Comparison of ENCODE assay signal across 8 cellular contexts in the genomic region with DNA sequence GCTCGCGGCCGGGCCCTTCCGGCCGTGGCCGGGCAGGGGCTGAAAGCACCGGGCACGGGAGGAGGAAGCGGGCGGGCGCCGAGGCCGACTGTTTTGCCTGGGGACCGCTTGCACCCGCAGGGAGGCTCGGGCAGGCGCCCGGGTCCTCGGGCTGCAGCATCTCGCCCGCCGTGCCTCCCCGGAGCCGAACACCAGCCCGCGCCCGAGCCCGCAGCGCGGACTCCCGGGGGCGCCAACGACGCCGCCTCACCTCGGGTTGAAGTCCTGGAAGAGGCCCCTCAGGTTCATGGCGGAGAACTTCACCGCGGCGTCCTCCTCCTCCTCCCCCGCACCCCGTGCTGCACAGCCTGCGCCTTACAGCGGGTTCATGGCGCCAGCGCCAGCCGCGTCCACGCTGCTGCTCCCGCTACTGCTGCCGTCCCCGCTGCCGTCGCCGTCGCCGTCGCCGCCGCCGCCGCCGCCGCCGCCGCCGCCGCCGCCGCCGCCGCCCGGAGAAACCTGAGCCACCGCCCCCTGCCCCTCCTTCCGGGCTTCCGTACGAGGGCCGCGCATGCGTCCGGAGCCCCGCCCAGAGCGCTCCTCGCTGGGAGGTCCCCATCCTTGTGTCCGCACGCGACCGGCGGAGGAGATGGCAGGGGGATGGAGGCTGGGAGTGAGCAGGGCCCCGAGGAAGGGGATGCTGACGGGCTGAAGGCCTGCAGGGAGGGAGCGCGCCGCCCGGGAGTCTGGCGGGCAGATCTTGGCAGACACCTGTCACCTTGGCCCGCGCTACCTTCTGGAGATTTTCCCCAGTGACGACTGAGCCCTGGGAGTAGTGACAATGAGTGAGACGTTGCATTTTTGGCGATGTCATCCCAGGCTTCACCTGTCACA. TPM values are rescaled to one million over a fixed set of nuclear protein-coding genes. Genes with fewer than 3 reads are reported as not detected.
DNase-seq lines count a peak whose midpoint lies in the region; ATAC-seq, FAIRE-seq and TF ChIP-seq lines count a peak whose summit lies in the region.

A gene (minus strand): TSS at position 500 of the 873 bp plus-strand sequence. CDS start 212 bp downstream, at position 288.

- peak within 1 kb of the TSS; percentile 25 to 63 (median 45) for H3K9ac ChIP-seq in H1 (replicated peaks in 1 of 4; ENCODE audit: extremely low read depth in 1 of 4, low read depth in 3 of 4, low read length in 3 of 4)

- TF ChIP-seq POLR2A in H1 (IDR thresholded peaks at IDR 0.05; ENCODE audit: control extremely low read depth in 1 of 2, low read depth in 2 of 2, low read length in 2 of 2): no peak

- H3K27ac ChIP-seq in H1 (ENCODE audit: low read depth, low read length) (no peak within 1 kb of the TSS; the same call in 1 of the 2 replicates), mesodermal cell (ENCODE audit: low read depth, low read length, severe bottlenecking) (no peak within 1 kb of the TSS)

- H4K5ac ChIP-seq in H1 (ENCODE audit: insufficient read length, low read depth, low read length): no peak within 1 kb of the TSS

- H3K23me2 ChIP-seq in H1 (ENCODE audit: low read depth, low read length): peaks cover 4% of the 10 kb centered on the region; the same call in 1 of the 2 replicates

- H2AFZ ChIP-seq in H1 (ENCODE audit: low read length): peak within 1 kb of the TSS; percentile 81

- no peaks in the 10 kb centered on the region for H3K79me1 ChIP-seq in H1 (ENCODE audit: low read depth, low read length)

- H2BK120ac ChIP-seq in H1 (replicated peaks; ENCODE audit: low read depth, low read length): no peak within 1 kb of the TSS

- H3K4me3 ChIP-seq in BE2C (ENCODE audit: low read depth, low read length): peak within 1 kb of the TSS; percentile 63
- H3K4me3 ChIP-seq in H1 (ENCODE audit: extremely low read depth in 1 of 4, insufficient read depth in 2 of 4, low read depth in 3 of 4, low read length in 4 of 4): peak within 1 kb of the TSS; percentile 55 to 84 (median 68)
- peak within 1 kb of the TSS; percentile 61 for H3K4me3 ChIP-seq in mesodermal cell (ENCODE audit: extremely low read depth, insufficient read depth, low read length, poor library complexity, severe bottlenecking)

- H3K18ac ChIP-seq in H1 (ENCODE audit: extremely low read depth, low read length): no peak within 1 kb of the TSS

- H3K14ac ChIP-seq in H1 (ENCODE audit: insufficient read length): no peak within 1 kb of the TSS

- H3K56ac ChIP-seq in H1 (replicated peaks; ENCODE audit: insufficient read length, low read depth, low read length): peak within 1 kb of the TSS; percentile 46

- WGBS in H1 (ENCODE audit: extremely low coverage in 1 of 2, insufficient coverage in 1 of 2, insufficient read length in 1 of 2, insufficient replicate concordance in 2 of 2, low coverage in 1 of 2, low lambda C conversion rate in 2 of 2, missing lambda C conversion rate in 1 of 2), 2 experiments: 9% methylated on average over 5 of the region's 101 CpGs; no CpG with 5 or more reads in 1 of the 2 experiments
- WGBS in mesodermal cell (ENCODE audit: insufficient coverage in 2 of 2), 2 experiments: 0% methylated on average over 7 to 27 of the region's 101 CpGs

- H3K9me3 ChIP-seq in BE2C (no peaks in the 10 kb centered on the region), H1 (ENCODE audit: insufficient read depth in 2 of 2, low read depth in 1 of 2, low read length in 1 of 2) (no peaks in the 10 kb centered on the region), mesodermal cell (ENCODE audit: control insufficient read depth, low read length) (no peaks in the 10 kb centered on the region)

- no peak within 1 kb of the TSS for H2AK5ac ChIP-seq in H1 (ENCODE audit: low read depth, low read length)

- H3K4me1 ChIP-seq in BE2C (no peaks in the 10 kb centered on the region), H1 (replicated peaks in 1 of 4; ENCODE audit: control insufficient read depth in 3 of 4, insufficient read depth in 4 of 4, low read length in 3 of 4) (peaks cover 0 to 11% (median 2%) of the 10 kb centered on the region in 4 experiments; a peak in 3 of 7 replicates), mesodermal cell (ENCODE audit: control insufficient read depth, insufficient read depth, low read length, poor library complexity, severe bottlenecking) (peaks cover 6% of the 10 kb centered on the region)

- no peak within 1 kb of the TSS for H2BK12ac ChIP-seq in H1 (ENCODE audit: low read depth, low read length)

- no peaks in the 10 kb centered on the region for H3K27me3 ChIP-seq in BE2C
- peaks cover 3 to 19% (median 8%) of the 10 kb centered on the region in 4 experiments; a peak in 5 of 7 replicates for H3K27me3 ChIP-seq in H1 (replicated peaks in 1 of 4; ENCODE audit: control insufficient read depth in 3 of 4, extremely low read depth in 1 of 4, insufficient read depth in 3 of 4, low read length in 3 of 4)

- H4K8ac ChIP-seq in H1 (ENCODE audit: extremely low read depth, insufficient read depth, low read length): peak within 1 kb of the TSS; percentile 79; the same call in 1 of the 2 replicates

- TF ChIP-seq RAD21 in H1 (IDR thresholded peaks at IDR 0.05 in 1 of 2, conservative IDR thresholded peaks at IDR 0.05 in 1 of 2; ENCODE audit: low read depth in 2 of 2, low read length in 2 of 2): no peak

- TF ChIP-seq CTCF in BE2C (IDR thresholded peaks at IDR 0.05; ENCODE audit: low read depth, low read length) (no peak), H1 (IDR thresholded peaks at IDR 0.05; ENCODE audit: control extremely low read depth in 1 of 3, insufficient read depth in 1 of 3, low read depth in 1 of 3, low read length in 3 of 3) (no peak)

- peak; percentile 91 for ATAC-seq in HG03439 (IDR thresholded peaks at IDR 0.05; ENCODE audit: unreplicated experiment)

- CTCF ChIA-PET in H1 (lab: Charles Lee; ENCODE audit: partially characterized antibody): no interaction called here

- POLR2A ChIA-PET in H1 (lab: Charles Lee; ENCODE audit: partially characterized antibody): no interaction called here

- H3K4me2 ChIP-seq in H1 (ENCODE audit: insufficient read depth in 1 of 2, low read depth in 2 of 2, low read length in 2 of 2): peak within 1 kb of the TSS; percentile 73 to 83

- peak; percentile 80 for DNase-seq in BE2C
- peak; percentile 37 for DNase-seq in GM19239 (ENCODE audit: insufficient read length, low spot score)
- DNase-seq in NCI-H69 (lab: John Stamatoyannopoulos, UW): peak; percentile 81
- peak; percentile 88 for DNase-seq in activated CD8-positive, alpha-beta memory T cell treated with anti-CD3 and anti-CD28 coated beads for 24 hours
- DNase-seq in H1 (ENCODE audit: low read depth in 1 of 2, low spot score in 2 of 2): peak; percentile 13 to 73
- DNase-seq in stimulated activated CD8-positive, alpha-beta memory T cell treated with anti-CD3 and anti-CD28 coated beads, Interleukin-15, amount 100 ng/mL, for 4 hours (ENCODE audit: low read depth in 2 of 2): peak; percentile 43 to 48

- no peak within 1 kb of the TSS for H2BK20ac ChIP-seq in H1 (ENCODE audit: low read length)

- FAIRE-seq in GM19239 (lab: Jason Lieb, UNC): peak; percentile 86
- no peak for FAIRE-seq in H1 (lab: Jason Lieb, UNC)

- no peak for TF ChIP-seq EP300 in H1 (IDR thresholded peaks at IDR 0.05; ENCODE audit: borderline replicate concordance in 1 of 2, low read depth in 2 of 2, low read length in 2 of 2)

- no peak within 1 kb of the TSS for H3K23ac ChIP-seq in H1 (ENCODE audit: insufficient read length)

- H4K91ac ChIP-seq in H1 (replicated peaks; ENCODE audit: insufficient read length, low read length): no peak within 1 kb of the TSS

- peaks cover 0 to 27% of the 10 kb centered on the region in 2 experiments; a peak in 2 of 4 replicates for H3K79me2 ChIP-seq in H1 (ENCODE audit: control insufficient read depth in 1 of 2, insufficient read depth in 2 of 2, low read length in 2 of 2)

- H3K4ac ChIP-seq in H1 (replicated peaks; ENCODE audit: insufficient read length, low read depth, low read length): no peak within 1 kb of the TSS

- H4K20me1 ChIP-seq in H1 (replicated peaks in 1 of 2; ENCODE audit: control insufficient read depth in 1 of 2, insufficient read depth in 2 of 2, low read length in 2 of 2): peaks cover 2 to 3% of the 10 kb centered on the region in 2 experiments

- H2BK5ac ChIP-seq in H1 (ENCODE audit: low read depth, low read length): no peak within 1 kb of the TSS

- no peak within 1 kb of the TSS for H2BK15ac ChIP-seq in H1 (ENCODE audit: low read length)

- H3K36me3 ChIP-seq in BE2C: no peaks in the 10 kb centered on the region
- H3K36me3 ChIP-seq in H1 (ENCODE audit: control insufficient read depth in 2 of 4, insufficient read depth in 4 of 4, low read length in 3 of 4): no peaks in the 10 kb centered on the region
- H3K36me3 ChIP-seq in mesodermal cell (ENCODE audit: control insufficient read depth, insufficient read depth, low read length): peaks cover 10% of the 10 kb centered on the region

TF ChIP-seq in H1, 55 proteins besides CTCF, POLR2A, EP300 and RAD21 (continues in another document):
- TF ChIP-seq CBX5 (IDR thresholded peaks at IDR 0.05; ENCODE audit: low read depth, low read length) (no peak), POLR2AphosphoS5 (IDR thresholded peaks at IDR 0.05; ENCODE audit: low read depth, low read length) (0 out of 2 replicates have a peak, but pooled peaks have one; percentile 20), SIN3A (conservative IDR thresholded peaks at IDR 0.05 in 1 of 2, IDR thresholded peaks at IDR 0.05 in 1 of 2; ENCODE audit: low read depth in 1 of 2, low read length in 2 of 2) (peak in 1 of 2 experiments; percentile 27; a peak in 2 of 4 replicates), FOSL1 (IDR thresholded peaks at IDR 0.05; ENCODE audit: insufficient read depth, low read depth, low read length) (no peak), ASH2L (IDR thresholded peaks at IDR 0.05; ENCODE audit: low read length) (peak; percentile 37), SRF (IDR thresholded peaks at IDR 0.05; ENCODE audit: low read depth, low read length) (no peak), SUZ12 (IDR thresholded peaks at IDR 0.05; ENCODE audit: low read length) (no peak), GABPA (IDR thresholded peaks at IDR 0.05; ENCODE audit: borderline replicate concordance, insufficient read depth, low read length) (no peak), RBBP5 (IDR thresholded peaks at IDR 0.05; ENCODE audit: borderline replicate concordance, low read depth, low read length) (no peak), SP2 (IDR thresholded peaks at IDR 0.05; ENCODE audit: low read length) (no peak)

RNA-seq across cellular contexts. Expression of the gene that starts here (rescaled TPM):
- polyA plus RNA-seq in BE2C (2012; ENCODE audit: insufficient read depth, insufficient read length, low read depth): 22.8 TPM
- total RNA-seq in H1 (2021; fragmentation: NEBNext Ultra II Directional; extraction: Animal tissue kit (Norgen Biotek cat#: 25700)): 15.0 and 20.8 TPM in 2 replicates
- polyA plus RNA-seq in H1 (2011; rRNA removed): 20.8 and 26.5 TPM in 2 replicates
- 18.3 TPM for polyA plus RNA-seq in H1 (2011; cell fraction: cytosol; rRNA removed)
- 17.6 TPM for polyA plus RNA-seq in H1 (2011; cell fraction: nucleus; rRNA removed)
- 17.0 to 19.0 TPM (median 18.3 TPM) in 4 replicates for polyA plus RNA-seq in H1 (2012, experiment 1 of 2)
- 10.9 TPM for polyA plus RNA-seq in H1 (2012, experiment 2 of 2)
- 20.0 TPM for polyA plus RNA-seq in H1 (2013, experiment 1 of 2)
- 20.8 TPM for polyA plus RNA-seq in H1 (2013, experiment 2 of 2)
- 26.7 and 34.6 TPM in 2 replicates for polyA minus RNA-seq in H1 (2011; rRNA and poly(A)+ RNA removed)
- 12.8 TPM for polyA minus RNA-seq in H1 (2011; cell fraction: cytosol; rRNA and poly(A)+ RNA removed)
- 19.6 TPM for polyA minus RNA-seq in H1 (2011; cell fraction: nucleus; rRNA and poly(A)+ RNA removed)
- 53.5 TPM for polyA plus RNA-seq in mesodermal cell (2013, experiment 1 of 2)
- 46.6 TPM for polyA plus RNA-seq in mesodermal cell (2013, experiment 2 of 2)

Comparison
In these comparisons a context has a peak if more than half of its experiments do, and no peak if none do; other contexts are left out.
1. DNase-seq: peak in every context shown above with its lines; median percentile 88 in activated CD8-positive, alpha-beta memory T cell treated with anti-CD3 and anti-CD28 coated beads for 24 hours; 81 in NCI-H69; 80 in BE2C; 46 in stimulated activated CD8-positive, alpha-beta memory T cell treated with anti-CD3 and anti-CD28 coated beads, Interleukin-15, amount 100 ng/mL, for 4 hours; 43 in H1; 37 in GM19239.